Comparison of ENCODE assay signal across 31 cellular contexts in genomic region chr10:66222462-66223046, GRCh38.
"Had no signal": no experiment of that assay in that cellular context is flagged by ENCODE, and none has a peak within 500 bp of the region (broad histone marks: within the 10 kb centered on the region; RNA-seq: fewer than 3 reads in every experiment).

No MANE protein-coding gene starts in this region.

- ATAC-seq: natural killer cell; psoas muscle; right cardiac atrium; sciatic nerve; stimulated activated memory B cell treated with anti-CD40 and anti-IgM and Interleukin-4, amounts not matched to agents 10 μg/mL and 1 μg/mL and 100 μg/mL, for 72 hours; stimulated activated naive CD8-positive, alpha-beta T cell treated with anti-CD3 and anti-CD28 coated beads, Interleukin-15, amount 100 ng/mL, for 72 hours; stimulated activated naive CD8-positive, alpha-beta T cell treated with anti-CD3 and anti-CD28 coated beads, Interleukin-15, Interleukin-2, amounts not matched to agents 100 U/mL and 50 U/mL, for 24 hours; upper lobe of right lung had no signal

- H3K4me3 ChIP-seq: neural progenitor cell, ovary, psoas muscle, skin epidermis, smooth muscle cell, spleen, suprapubic skin, testis, tibial artery, transverse colon, upper lobe of right lung, uterus had no signal

- H2AFZ ChIP-seq: neural progenitor cell, parathyroid adenoma had no signal

- H3K36me3 ChIP-seq: neural progenitor cell, ovary, spleen, suprapubic skin, tibial artery, transverse colon, upper lobe of right lung, uterus had no signal

- H3K9me3 ChIP-seq: ovary, psoas muscle, testis, transverse colon, upper lobe of right lung, uterus had no signal

- H3K4me3 Mint-ChIP-seq: natural killer cell; nephron; neural progenitor cell; stimulated activated memory B cell treated with anti-CD40 and anti-IgM and Interleukin-4, amounts not matched to agents 10 μg/mL and 1 μg/mL and 100 μg/mL, for 72 hours; stimulated activated naive CD8-positive, alpha-beta T cell treated with anti-CD3 and anti-CD28 coated beads, Interleukin-15, amount 100 ng/mL, for 72 hours; type B pancreatic cell had no signal

- DNase-seq: natural killer cell; occipital lobe; ovary; posterior cingulate gyrus; psoas muscle; right cardiac atrium; spleen; stimulated activated CD4-positive, alpha-beta T cell treated with anti-CD3 and anti-CD28 coated beads, Interleukin-12 subunit alpha, Interleukin-12 subunit beta, amount 100 ng/mL, for 4 hours; stimulated activated CD4-positive, alpha-beta T cell treated with anti-CD3 and anti-CD28 coated beads, Interleukin-1b, Interleukin-23, amount 100 ng/mL, for 48 hours; stimulated activated CD4-positive, alpha-beta T cell treated with anti-CD3 and anti-CD28 coated beads, Interleukin-4, amount 100 ng/mL, for 1 hour; stimulated activated CD4-positive, alpha-beta T cell treated with anti-CD3 and anti-CD28 coated beads, Interleukin-4, amount 100 ng/mL, for 4 hours; stimulated activated CD8-positive, alpha-beta memory T cell treated with anti-CD3 and anti-CD28 coated beads, Interleukin-4, amount 100 ng/mL, for 48 hours; stimulated activated naive CD4-positive, alpha-beta T cell; stimulated activated naive CD8-positive, alpha-beta T cell treated with anti-CD3 and anti-CD28 coated beads, Interleukin-15, amount 100 ng/mL, for 72 hours; stimulated activated naive CD8-positive, alpha-beta T cell treated with anti-CD3 and anti-CD28 coated beads, Interleukin-15, Interleukin-2, amounts not matched to agents 100 U/mL and 50 U/mL, for 24 hours; substantia nigra; testis; tibial artery; transverse colon; upper lobe of right lung; uterus had no signal

- H3K79me2 ChIP-seq: parathyroid adenoma had no signal

- H3K27ac ChIP-seq: neural progenitor cell, ovary, parathyroid adenoma, psoas muscle, skin epidermis, spleen, suprapubic skin, testis, tibial artery, transverse colon, upper lobe of right lung, uterus had no signal

- H3K4me1 Mint-ChIP-seq: natural killer cell; nephron; neural progenitor cell; stimulated activated memory B cell treated with anti-CD40 and anti-IgM and Interleukin-4, amounts not matched to agents 10 μg/mL and 1 μg/mL and 100 μg/mL, for 72 hours; stimulated activated naive CD8-positive, alpha-beta T cell treated with anti-CD3 and anti-CD28 coated beads, Interleukin-15, amount 100 ng/mL, for 72 hours had no signal

- H3K36me3 Mint-ChIP-seq: neural progenitor cell; stimulated activated memory B cell treated with anti-CD40 and anti-IgM and Interleukin-4, amounts not matched to agents 10 μg/mL and 1 μg/mL and 100 μg/mL, for 72 hours; type B pancreatic cell had no signal

- H3K27ac Mint-ChIP-seq: natural killer cell; nephron; neural progenitor cell; progenitor cell of endocrine pancreas; stimulated activated memory B cell treated with anti-CD40 and anti-IgM and Interleukin-4, amounts not matched to agents 10 μg/mL and 1 μg/mL and 100 μg/mL, for 72 hours; stimulated activated naive CD8-positive, alpha-beta T cell treated with anti-CD3 and anti-CD28 coated beads, Interleukin-15, amount 100 ng/mL, for 72 hours; type B pancreatic cell had no signal

- H3K4me2 ChIP-seq: neural progenitor cell, smooth muscle cell had no signal

- H3K9ac ChIP-seq: neural progenitor cell, parathyroid adenoma had no signal

- H3K27me3 ChIP-seq: neural progenitor cell, ovary, spleen, suprapubic skin, testis, tibial artery, transverse colon, upper lobe of right lung, uterus had no signal

- H3K4me1 ChIP-seq: neural progenitor cell, parathyroid adenoma, psoas muscle, spleen, suprapubic skin, testis, tibial artery, transverse colon, upper lobe of right lung, uterus had no signal

- H3K27me3 Mint-ChIP-seq: progenitor cell of endocrine pancreas; stimulated activated memory B cell treated with anti-CD40 and anti-IgM and Interleukin-4, amounts not matched to agents 10 μg/mL and 1 μg/mL and 100 μg/mL, for 72 hours; stimulated activated naive CD8-positive, alpha-beta T cell treated with anti-CD3 and anti-CD28 coated beads, Interleukin-15, amount 100 ng/mL, for 72 hours; type B pancreatic cell had no signal
